In the genomic region with DNA sequence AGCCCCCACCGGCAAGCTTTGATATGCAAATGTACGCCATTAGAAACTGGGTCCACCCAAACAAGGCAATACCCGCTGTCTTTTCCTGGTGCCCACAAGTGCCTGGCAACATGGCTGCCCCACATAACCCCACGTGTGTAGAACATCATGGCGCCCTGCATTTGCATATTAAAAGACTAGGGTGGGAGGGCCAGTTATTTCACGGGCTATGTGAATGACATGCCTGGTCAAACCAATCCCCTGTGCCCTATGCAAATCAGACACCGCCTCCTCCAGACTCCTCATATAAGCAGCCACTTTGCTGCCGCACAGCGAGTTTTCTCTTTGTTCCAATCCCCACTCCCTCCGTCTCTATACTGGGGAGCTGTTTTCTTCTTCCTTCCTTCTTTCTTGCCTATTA, we compare ENCODE assay signal across 27 cellular contexts.
"Had no signal": no experiment of that assay in that cellular context is flagged by ENCODE, and none has a peak within 500 bp of the region (broad histone marks: within the 10 kb centered on the region; RNA-seq: fewer than 3 reads in every experiment).

No MANE protein-coding gene starts in this region.

- H3K27ac Mint-ChIP-seq: mesothelial cell of epicardium; natural killer cell; nephron progenitor cell; neural progenitor cell; progenitor cell of endocrine pancreas; stimulated activated naive B cell treated with anti-CD40 and anti-IgM and Interleukin-4, amounts not matched to agents 10 μg/mL and 1 μg/mL and 100 μg/mL, for 72 hours had no signal

- H3K4me1 Mint-ChIP-seq: naive B cell; stimulated activated naive B cell treated with anti-CD40 and anti-IgM and Interleukin-4, amounts not matched to agents 10 μg/mL and 1 μg/mL and 100 μg/mL, for 72 hours had no signal

- FAIRE-seq: kidney had no signal

- H3K9me3 ChIP-seq: heart left ventricle, left ventricle myocardium inferior, neutrophil, ovary, right atrium auricular region, right lobe of liver, stomach, thoracic aorta, tibial nerve, upper lobe of left lung, vagina had no signal

- H3K4me3 ChIP-seq: heart left ventricle, hepatocyte, left ventricle myocardium inferior, lung, neural progenitor cell, ovary, right atrium auricular region, right lobe of liver, smooth muscle cell, stomach, thoracic aorta, tibial nerve, upper lobe of left lung, vagina had no signal

- DNase-seq: heart left ventricle; kidney; left ventricle myocardium inferior; mesendoderm; naive B cell; natural killer cell; nephron progenitor cell; occipital lobe; ovary; right lobe of liver; stimulated activated CD4-positive, alpha-beta T cell treated with anti-CD3 and anti-CD28 coated beads, Interleukin-1b, Interleukin-23, amount 100 ng/mL, for 48 hours; stimulated activated CD4-positive, alpha-beta T cell treated with anti-CD3 and anti-CD28 coated beads, Interleukin-2, amount 100 ng/mL, for 48 hours; stimulated activated naive B cell treated with anti-CD40 and anti-IgM and Interleukin-4, amounts not matched to agents 10 μg/mL and 1 μg/mL and 100 μg/mL, for 72 hours; stimulated activated naive CD8-positive, alpha-beta T cell treated with anti-CD3 and anti-CD28 coated beads, Interleukin-15, Interleukin-2, amounts not matched to agents 100 U/mL and 50 U/mL, for 24 hours; stomach; upper lobe of left lung had no signal

- H3K4me1 ChIP-seq: right lobe of liver, tibial nerve, upper lobe of left lung, vagina had no signal

- ATAC-seq: heart left ventricle; natural killer cell; right lobe of liver; stimulated activated naive B cell treated with anti-CD40 and anti-IgM and Interleukin-4, amounts not matched to agents 10 μg/mL and 1 μg/mL and 100 μg/mL, for 72 hours; stimulated activated naive CD8-positive, alpha-beta T cell treated with anti-CD3 and anti-CD28 coated beads, Interleukin-15, Interleukin-2, amounts not matched to agents 100 U/mL and 50 U/mL, for 24 hours had no signal

- H3K4me2 ChIP-seq: hepatocyte, neural progenitor cell, smooth muscle cell had no signal

- H2AFZ ChIP-seq: hepatocyte, neural progenitor cell had no signal

- H3K4me3 Mint-ChIP-seq: mesothelial cell of epicardium; natural killer cell; nephron progenitor cell; neural progenitor cell; stimulated activated naive B cell treated with anti-CD40 and anti-IgM and Interleukin-4, amounts not matched to agents 10 μg/mL and 1 μg/mL and 100 μg/mL, for 72 hours had no signal

- H3K9ac ChIP-seq: neural progenitor cell had no signal

- H3K36me3 Mint-ChIP-seq: naive B cell; natural killer cell; stimulated activated naive B cell treated with anti-CD40 and anti-IgM and Interleukin-4, amounts not matched to agents 10 μg/mL and 1 μg/mL and 100 μg/mL, for 72 hours had no signal

- H3K27me3 ChIP-seq: heart left ventricle, hepatocyte, neural progenitor cell, ovary, right atrium auricular region, right lobe of liver, stomach, tibial nerve, upper lobe of left lung, vagina had no signal

- H3K79me2 ChIP-seq: hepatocyte had no signal

- H3K27ac ChIP-seq: heart left ventricle, hepatocyte, left ventricle myocardium inferior, neural progenitor cell, neutrophil, ovary, right atrium auricular region, right lobe of liver, stomach, thoracic aorta, tibial nerve, upper lobe of left lung, vagina had no signal

- H3K36me3 ChIP-seq: heart left ventricle, left ventricle myocardium inferior, neural progenitor cell, neutrophil, ovary, right atrium auricular region, right lobe of liver, stomach, thoracic aorta, tibial nerve, upper lobe of left lung, vagina had no signal
